ENCODE assay signal across 7 cellular contexts in genomic region chr7:8833355-8833754, GRCh38.
"Had no signal": no experiment of that assay in that cellular context is flagged by ENCODE, and none has a peak within 500 bp of the region (broad histone marks: within the 10 kb centered on the region; RNA-seq: fewer than 3 reads in every experiment).

No MANE protein-coding gene starts in this region.

- DNase-seq: H9, HCEC 1CT, HFFc6, IMR-90 had no signal

- H3K4me3 ChIP-seq: GM23338, K562 had no signal

- H3K27ac ChIP-seq: HL-60 had no signal

- H3K4me2 ChIP-seq: GM23338 had no signal

- H2AFZ ChIP-seq: GM23338 had no signal

- ATAC-seq: GM23338, K562 had no signal
